Comparison of ENCODE assay signal across 22 cellular contexts in genomic region chr2:19866741-19867140, GRCh38. TPM values are rescaled to one million over a fixed set of nuclear protein-coding genes. Genes with fewer than 3 reads are reported as not detected.
DNase-seq lines count a peak whose midpoint lies in the region; ATAC-seq and TF ChIP-seq lines count a peak whose summit lies in the region.
"Had no signal": no experiment of that assay in that cellular context is flagged by ENCODE, and none has a peak within 500 bp of the region (broad histone marks: within the 10 kb centered on the region; RNA-seq: fewer than 3 reads in every experiment).

No MANE protein-coding gene starts in this region.

- DNase-seq in kidney epithelial cell (ENCODE audit: low read depth), result peak; percentile 47
- no peak for DNase-seq in DMS153 (lab: John Stamatoyannopoulos, UW)
- DNase-seq in activated T-cell treated with anti-CD3 and anti-CD28 coated beads, Interleukin-2, amount 50 U/mL, for 48 hours, result no peak
- no peak for DNase-seq in left cardiac atrium
- DNase-seq: activated CD8-positive, alpha-beta T cell treated with anti-CD3 and anti-CD28 coated beads, Interleukin-2, amount 10 ng/mL, durations not matched to agents 7 days and 5 days; COR-L47; heart right ventricle; mesendoderm; NCI-H1105 treated with DMSO at 0.1 percent for 48 hours; NCI-H526; OCI-M1; posterior cingulate gyrus; SHP77 treated with DMSO at 0.1 percent for 48 hours; stimulated activated CD4-positive, alpha-beta T cell treated with anti-CD3 and anti-CD28 coated beads, Interleukin-4, amount 100 ng/mL, for 4 hours; T-helper 2 cell had no signal

- peak; percentile 67 for ATAC-seq in GM18909 (IDR thresholded peaks at IDR 0.05; ENCODE audit: poor library complexity, unreplicated experiment)
- ATAC-seq in HG02623 (IDR thresholded peaks at IDR 0.05; ENCODE audit: unreplicated experiment), result peak; percentile 42
- ATAC-seq in HG03342 (IDR thresholded peaks at IDR 0.05; ENCODE audit: unreplicated experiment), result peak; percentile 40
- no peak for ATAC-seq in GM18520 (IDR thresholded peaks at IDR 0.05; ENCODE audit: unreplicated experiment)
- no peak for ATAC-seq in left cardiac atrium
- ATAC-seq: activated CD8-positive, alpha-beta T cell treated with anti-CD3 and anti-CD28 coated beads, Interleukin-2, amount 10 ng/mL, durations not matched to agents 7 days and 5 days; heart right ventricle; naive thymus-derived CD8-positive, alpha-beta T cell; WTC11 had no signal

- H3K27me3 ChIP-seq in kidney epithelial cell (ENCODE audit: control insufficient read depth, insufficient read depth, low read length), result no peaks in the 10 kb centered on the region

- H3K4me3 ChIP-seq in kidney epithelial cell (ENCODE audit: low read depth, low read length), result no peak overlapping the region
- H3K4me3 ChIP-seq: heart right ventricle, skin epidermis had no signal

- intact Hi-C loops in left cardiac atrium (cut with DNase I), result loop anchor here (10.0 kb wide), 3 partner anchors 502 to 1482 kb away; no protein-coding TSS in a partner anchor

- TF ChIP-seq CTCF in kidney epithelial cell (IDR thresholded peaks at IDR 0.05; ENCODE audit: insufficient read depth, low read length, poor library complexity, severe bottlenecking), result no peak

- H3K36me3 ChIP-seq in kidney epithelial cell (ENCODE audit: control insufficient read depth, insufficient read depth, low read length), result no peaks in the 10 kb centered on the region
- H3K36me3 ChIP-seq: heart right ventricle had no signal

RNA-seq across cellular contexts. Expression of gene TTC32, which starts 35.0 kb away (rescaled TPM):
- 2.8 and 3.6 TPM in 2 replicates for total RNA-seq in kidney epithelial cell
- total RNA-seq in left cardiac atrium, result 1 to 10 TPM; 3.6 to 6.5 TPM

Comparison
In these comparisons a context has a peak if more than half of its experiments do, and no peak if none do; other contexts are left out.
1. ATAC-seq: peak in GM18909 (single experiment), HG02623 (single experiment) and HG03342 (single experiment); none in GM18520 (single experiment) and left cardiac atrium (0 of 2).